In the genomic region with DNA sequence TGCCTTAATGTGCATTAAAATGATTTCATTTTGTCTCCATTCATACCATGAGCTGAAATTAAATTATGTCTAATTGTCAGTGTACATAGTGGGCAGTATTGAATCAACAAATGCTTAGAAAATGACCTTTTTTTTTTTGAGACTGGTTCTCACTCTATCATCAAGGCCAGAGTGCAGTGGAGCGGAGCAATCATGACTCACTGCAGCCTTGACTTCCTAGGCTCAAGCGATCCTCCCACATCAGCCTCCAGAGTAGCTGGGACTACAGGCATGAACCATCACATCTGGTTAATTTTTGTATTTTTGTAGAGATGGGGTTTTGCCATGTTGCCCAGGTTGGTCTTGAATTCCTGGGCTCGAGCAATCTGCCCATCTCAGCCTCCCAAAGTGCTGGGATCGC, we compare ENCODE assay signal across 23 cellular contexts.
"Had no signal": no experiment of that assay in that cellular context is flagged by ENCODE, and none has a peak within 500 bp of the region (broad histone marks: within the 10 kb centered on the region; RNA-seq: fewer than 3 reads in every experiment).

No MANE protein-coding gene starts in this region.

- H3K36me3 ChIP-seq: adrenal gland, colonic mucosa, SJCRH30, WERI-Rb-1 had no signal

- H3K4me1 ChIP-seq: adrenal gland, colonic mucosa had no signal

- H3K9me3 ChIP-seq: adrenal gland, colonic mucosa, SJCRH30, SK-N-SH had no signal

- DNase-seq: activated CD4-positive, alpha-beta memory T cell treated with anti-CD3 and anti-CD28 coated beads, Interleukin-2, amount 10 ng/mL, durations not matched to agents 7 days and 5 days; activated CD4-positive, alpha-beta T cell treated with anti-CD3 and anti-CD28 coated beads for 36 hours; activated CD4-positive, alpha-beta T cell treated with anti-CD3 and anti-CD28 coated beads, Interleukin-2, amount 50 U/mL, for 1 hour; activated gamma-delta T cell treated with Interleukin-2 at 50 U/mL for 16 hours; activated naive CD4-positive, alpha-beta T cell treated with anti-CD3 and anti-CD28 coated beads, Interleukin-2, amount 50 U/mL, for 16 hours; activated naive CD8-positive, alpha-beta T cell treated with anti-CD3 and anti-CD28 coated beads, Interleukin-2, amount 10 ng/mL, durations not matched to agents 7 days and 5 days; activated T-cell treated with anti-CD3 and anti-CD28 coated beads, Interleukin-2, amount 50 U/mL, for 72 hours; anterior cingulate cortex; cerebellar nuclear complex; colonic mucosa; Kasumi-1; NCI-H1092; NCI-H1417; NCI-H1930; NCI-H2171 treated with DMSO at 0.1 percent for 48 hours; NCI-H510A treated with DMSO at 0.1 percent for 48 hours; RPMI8226; SJCRH30; SK-N-SH; T-helper 1 cell; WERI-Rb-1 had no signal

- H3K27me3 ChIP-seq: adrenal gland, colonic mucosa, SJCRH30 had no signal

- H3K27ac ChIP-seq: adrenal gland, colonic mucosa, SJCRH30, WERI-Rb-1 had no signal

- H3K4me3 ChIP-seq: adrenal gland, colonic mucosa, SJCRH30 had no signal

- ATAC-seq: activated CD4-positive, alpha-beta T cell treated with anti-CD3 and anti-CD28 coated beads for 36 hours; activated T-cell treated with anti-CD3 and anti-CD28 coated beads, Interleukin-2, amount 50 U/mL, for 72 hours; Right ventricle myocardium inferior had no signal
